In the genomic region with DNA sequence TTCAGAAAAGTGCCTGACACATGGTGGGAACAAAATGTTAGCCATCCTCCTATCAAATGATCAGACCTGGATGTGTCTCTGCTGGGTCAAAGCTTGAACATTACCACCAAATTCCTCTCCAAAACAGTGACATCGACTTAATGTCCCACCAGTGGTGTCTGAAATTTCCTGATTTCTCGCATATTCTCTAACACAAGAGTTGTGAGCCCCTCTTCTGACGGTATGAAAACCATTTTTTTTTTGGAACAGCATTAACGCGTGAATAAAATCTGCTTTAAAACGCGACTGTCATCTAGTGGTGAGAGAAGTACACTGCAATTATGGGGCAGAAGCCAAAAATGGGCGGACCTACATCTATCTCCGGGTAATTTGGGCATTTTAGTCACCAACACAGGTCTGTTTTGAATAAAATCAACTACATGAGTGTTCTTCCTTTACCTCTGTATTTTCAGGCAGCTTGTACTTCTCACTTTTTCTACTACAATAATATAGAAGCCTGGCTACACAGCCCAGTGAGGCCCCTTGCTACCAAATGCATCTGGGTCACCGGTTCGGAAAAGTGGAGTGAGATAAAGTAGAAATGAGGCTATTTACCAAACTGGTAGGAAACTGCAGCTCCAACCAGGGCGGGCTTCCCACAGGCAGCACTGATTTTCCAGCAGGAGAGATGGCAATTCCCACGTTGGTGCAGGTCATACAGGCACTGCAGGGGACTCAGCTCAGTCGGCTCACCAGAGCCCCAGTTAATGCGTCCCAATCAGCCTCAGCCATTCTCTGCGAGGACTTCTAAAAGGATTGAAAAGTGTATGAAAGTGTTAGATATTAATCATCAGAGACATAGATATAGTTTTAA, we compare ENCODE assay signal across 8 cellular contexts. TPM values are rescaled to one million over a fixed set of nuclear protein-coding genes. Genes with fewer than 3 reads are reported as not detected.
DNase-seq lines count a peak whose midpoint lies in the region; ATAC-seq and TF ChIP-seq lines count a peak whose summit lies in the region.

No MANE protein-coding gene starts in this region.

- H3F3A ChIP-seq in PC-9 (ENCODE audit: insufficient read depth, low read depth), result peaks cover 15% of the 10 kb centered on the region; the same call in 1 of the 2 replicates

- intact Hi-C loops in PC-9 (cut with micrococcal nuclease; ENCODE audit: unreplicated experiment), result loop anchor here (2.0 to 10.0 kb wide), 3 partner anchors 281 to 1191 kb away; no protein-coding TSS in a partner anchor

- CTCF ChIA-PET in PC-9 (lab: Charles Lee), result interaction anchor here (0.7 kb wide), 2 partner anchors 97 to 122 kb away, joined by 4 to 5 read pairs; no protein-coding TSS in a partner anchor

- H3K4me1 ChIP-seq in HUES6 (ENCODE audit: control insufficient read depth, insufficient read depth, low read length) (peaks cover 7% of the 10 kb centered on the region; the same call in 1 of the 2 replicates), PC-9 (replicated peaks; ENCODE audit: insufficient read depth) (peaks cover 5% of the 10 kb centered on the region), hepatocyte (ENCODE audit: insufficient read depth) (no peaks in the 10 kb centered on the region), skeletal muscle tissue (ENCODE audit: control insufficient read depth in 3 of 3, insufficient read depth in 3 of 3, low read length in 3 of 3) (peaks cover 3 to 5% (median 4%) of the 10 kb centered on the region in 3 donors)

- H3K36me3 ChIP-seq in HUES6 (ENCODE audit: control insufficient read depth, insufficient read depth, low read length), result no peaks in the 10 kb centered on the region; the same call in 1 of the 2 replicates
- no peaks in the 10 kb centered on the region for H3K36me3 ChIP-seq in PC-9 (ENCODE audit: low read depth)
- no peaks in the 10 kb centered on the region for H3K36me3 ChIP-seq in hepatocyte (replicated peaks; ENCODE audit: insufficient read depth, low read depth)
- no peaks in the 10 kb centered on the region for H3K36me3 ChIP-seq in skeletal muscle tissue (ENCODE audit: control insufficient read depth in 3 of 3, insufficient read depth in 3 of 3, low read length in 3 of 3)

- DNase-seq in activated T-cell treated with anti-CD3 and anti-CD28 coated beads for 24 hours (ENCODE audit: low read depth) (peak; percentile 44), PC-9 (peak in 1 of 2 experiments; percentile 41), amniotic stem cell (lab: John Stamatoyannopoulos, UW) (peak; percentile 31), hepatocyte (ENCODE audit: low spot score) (peak; percentile 74)
- DNase-seq in activated T-cell treated with anti-CD3 and anti-CD28 coated beads, Interleukin-2, amount 50 U/mL, for 1 hour, result no peak

- H3K9ac ChIP-seq in HUES6 (ENCODE audit: low read length), result peak overlapping the region; percentile 16
- H3K9ac ChIP-seq in skeletal muscle tissue (ENCODE audit: low read depth in 1 of 3, low read length in 3 of 3), result peak overlapping the region in 2 of 3 donors; percentile 15 to 46

- H3K27me3 ChIP-seq in HUES6 (ENCODE audit: control insufficient read depth, insufficient read depth, low read length) (no peaks in the 10 kb centered on the region), PC-9 (ENCODE audit: insufficient read depth, low read depth) (no peaks in the 10 kb centered on the region), hepatocyte (no peaks in the 10 kb centered on the region), skeletal muscle tissue (ENCODE audit: control insufficient read depth in 3 of 3, insufficient read depth in 3 of 3, low read length in 3 of 3) (no peaks in the 10 kb centered on the region)

- peak overlapping the region; percentile 17 for H3K4me2 ChIP-seq in PC-9
- peak overlapping the region; percentile 49 for H3K4me2 ChIP-seq in hepatocyte

- TF ChIP-seq CTCF in PC-9 (conservative IDR thresholded peaks at IDR 0.05) (peak; percentile 88), hepatocyte (IDR thresholded peaks at IDR 0.05; ENCODE audit: poor library complexity) (peak; percentile 89)

- H3K79me2 ChIP-seq in PC-9 (ENCODE audit: low read depth) (no peaks in the 10 kb centered on the region), hepatocyte (no peaks in the 10 kb centered on the region)

- 27% methylated on average over 16 of the region's 16 CpGs for WGBS in hepatocyte (ENCODE audit: low lambda C conversion rate, missing lambda C conversion rate)

- H3K9me3 ChIP-seq in HUES6 (ENCODE audit: control insufficient read depth, insufficient read depth, low read depth, low read length), result no peaks in the 10 kb centered on the region
- H3K9me3 ChIP-seq in PC-9 (ENCODE audit: insufficient read depth, low read depth), result no peaks in the 10 kb centered on the region
- H3K9me3 ChIP-seq in hepatocyte (ENCODE audit: low read depth), result no peaks in the 10 kb centered on the region
- H3K9me3 ChIP-seq in skeletal muscle tissue (ENCODE audit: control insufficient read depth in 3 of 3, low read length in 3 of 3), result no peaks in the 10 kb centered on the region

- H3K9me2 ChIP-seq in PC-9 (ENCODE audit: insufficient read depth), result no peaks in the 10 kb centered on the region
- no peaks in the 10 kb centered on the region for H3K9me2 ChIP-seq in hepatocyte (replicated peaks; ENCODE audit: insufficient read depth)

- POLR2A ChIA-PET in PC-9 (lab: Charles Lee; ENCODE audit: unreplicated experiment), result no interaction called here

- H2AFZ ChIP-seq in PC-9 (no peak overlapping the region), hepatocyte (peak overlapping the region; percentile 75)

- 0 out of 2 replicates have a peak overlapping the region, but pooled peaks have one; percentile 20 for H3K4me3 ChIP-seq in HUES6 (ENCODE audit: low read depth, low read length)
- H3K4me3 ChIP-seq in PC-9, result no peak overlapping the region
- no peak overlapping the region for H3K4me3 ChIP-seq in hepatocyte
- peak overlapping the region in 1 of 3 donors; percentile 12 for H3K4me3 ChIP-seq in skeletal muscle tissue (ENCODE audit: low read length in 3 of 3)

- H4K20me1 ChIP-seq in PC-9 (ENCODE audit: insufficient read depth) (no peaks in the 10 kb centered on the region), hepatocyte (ENCODE audit: insufficient read depth, poor library complexity, severe bottlenecking) (no peaks in the 10 kb centered on the region)

- ATAC-seq in GM19324 (IDR thresholded peaks at IDR 0.05; ENCODE audit: low FRiP score, unreplicated experiment), result no peak

- H3K27ac ChIP-seq in HUES6 (ENCODE audit: low read depth, low read length) (no peak overlapping the region), PC-9 (no peak overlapping the region), hepatocyte (no peak overlapping the region), skeletal muscle tissue (ENCODE audit: low read depth, low read length) (no peak overlapping the region)

- BruUV-seq in PC-9 (replicated peaks; lab: Mats Ljungman, UMichigan), result no TSS peak

RNA-seq across cellular contexts. Expression of gene MGME1, which starts 27.4 kb away (rescaled TPM):
- total RNA-seq in PC-9 (2021) (31.3 and 42.8 TPM in 2 replicates), hepatocyte (12.7 and 15.7 TPM in 2 replicates), skeletal muscle tissue (6.8 TPM)
- 17.9 and 18.3 TPM in 2 replicates for polyA plus RNA-seq in hepatocyte

RNA-seq across cellular contexts. Expression of gene SNX5, which starts 27.6 kb away (rescaled TPM):
- total RNA-seq in PC-9 (2021) (97.7 and 116 TPM in 2 replicates), hepatocyte (154 and 190 TPM in 2 replicates), skeletal muscle tissue (95.0 TPM)
- polyA plus RNA-seq in hepatocyte, result 74.9 and 76.0 TPM in 2 replicates
